In the genomic region with DNA sequence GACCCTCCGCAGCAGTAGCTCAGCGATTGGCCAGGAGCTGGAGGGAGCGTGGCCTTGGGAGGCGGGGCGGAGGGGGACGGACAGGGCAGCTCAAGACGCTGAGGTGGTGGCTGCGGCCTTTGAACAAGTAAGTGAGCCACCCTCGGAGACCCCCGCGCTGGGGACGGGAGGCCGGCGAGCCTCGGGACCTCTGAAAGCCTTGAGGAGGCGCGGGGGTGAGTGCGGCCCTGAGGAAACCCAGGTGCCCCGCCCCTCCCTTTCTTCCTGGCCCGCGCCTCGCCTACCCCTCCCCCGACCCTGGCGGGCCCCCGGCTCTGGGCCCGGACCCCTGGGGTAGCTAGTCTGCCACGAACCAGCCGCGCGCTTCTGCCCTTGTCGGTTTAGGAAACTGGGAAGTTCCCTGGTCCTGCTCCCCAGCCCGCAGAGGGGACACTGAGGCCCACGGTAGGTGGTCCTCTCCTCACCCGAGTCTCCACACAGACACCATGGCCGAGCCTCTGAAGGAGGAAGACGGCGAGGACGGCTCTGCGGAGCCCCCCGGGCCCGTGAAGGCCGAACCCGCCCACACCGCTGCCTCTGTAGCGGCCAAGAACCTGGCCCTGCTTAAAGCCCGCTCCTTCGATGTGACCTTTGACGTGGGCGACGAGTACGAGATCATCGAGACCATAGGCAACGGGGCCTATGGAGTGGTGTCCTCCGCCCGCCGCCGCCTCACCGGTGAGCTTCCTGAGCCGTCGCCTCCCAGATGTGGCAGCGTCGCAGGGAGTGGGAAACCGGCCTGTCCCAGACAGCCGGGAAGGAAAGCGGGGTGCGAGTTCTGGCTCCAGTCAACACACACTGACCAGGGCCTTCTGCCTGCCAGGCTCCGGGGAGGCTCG, we compare ENCODE assay signal across 8 cellular contexts. TPM values are rescaled to one million over a fixed set of nuclear protein-coding genes. Genes with fewer than 3 reads are reported as not detected.
A peak's percentile ranks its signal among the peaks of the same experiment; 100 is the strongest.
DNase-seq lines count a peak whose midpoint lies in the region; ATAC-seq and TF ChIP-seq lines count a peak whose summit lies in the region.

MAPK7 (plus strand) TSS at position 83 of the 878 bp plus-strand sequence; CDS start at position 486, 403 bp downstream.

- DNase-seq in activated B cell treated with CpG ODN at 0.5 μM for 24 hours (no peak), Right ventricle myocardium inferior (ENCODE audit: missing footprints) (no peak), SIG-M5 (lab: John Stamatoyannopoulos, UW) (no peak), NCI-H146 (lab: John Stamatoyannopoulos, UW) (no peak)
- no peak for DNase-seq in activated CD8-positive, alpha-beta memory T cell treated with anti-CD3 and anti-CD28 coated beads, Interleukin-2, amount 50 U/mL, for 48 hours

- H3K36me3 ChIP-seq in parathyroid adenoma (ENCODE audit: control insufficient read depth, insufficient read depth, low read length) = no peaks in the 10 kb centered on the region

- POLR2A ChIA-PET in activated B cell treated with CpG ODN at 0.5 μM for 24 hours (lab: Charles Lee) = interaction anchor here (0.5 to 2.2 kb wide), 18 partner anchors 16 to 1987 kb away, joined by 3 to 38 read pairs (median 4); partner anchors contain the start of genes AKAP10, ALDH3A2, ALKBH5 and B9D1

- peaks cover 7% of the 10 kb centered on the region for H3K4me1 ChIP-seq in parathyroid adenoma

- peak; percentile 3 for ATAC-seq in HG02763 (IDR thresholded peaks at IDR 0.05; ENCODE audit: unreplicated experiment)
- peak; percentile 12 for ATAC-seq in activated B cell treated with CpG ODN at 0.5 μM for 24 hours (ENCODE audit: low read depth)
- ATAC-seq in Right ventricle myocardium inferior = no peak

- peak within 1 kb of the TSS; percentile 93 for H3K27ac ChIP-seq in parathyroid adenoma

- H3K27me3 ChIP-seq in parathyroid adenoma (ENCODE audit: control insufficient read depth, insufficient read depth, low read length) = no peaks in the 10 kb centered on the region

- H3K36me3 Mint-ChIP-seq in activated B cell treated with CpG ODN at 0.5 μM for 24 hours (ENCODE audit: low read depth) = peaks cover 49% of the 10 kb centered on the region

- intact Hi-C loops in activated B cell treated with CpG ODN at 0.5 μM for 24 hours (cut with micrococcal nuclease) (loop anchor here (1.0 to 10.0 kb wide), 7 partner anchors 16 to 1906 kb away; partner anchors contain the start of genes ALDH3A2, B9D1 and MAP2K3), Right ventricle myocardium inferior (cut with DNase I) (loop anchor here (5.0 kb wide), 1 partner anchor 269 kb away; the partner anchor contains the start of gene ALDH3A2)

- no peaks in the 10 kb centered on the region for H3K27me3 Mint-ChIP-seq in activated B cell treated with CpG ODN at 0.5 μM for 24 hours

- peak within 1 kb of the TSS; percentile 92 for H2AFZ ChIP-seq in parathyroid adenoma

- CTCF ChIA-PET in activated B cell treated with CpG ODN at 0.5 μM for 24 hours (lab: Charles Lee) = interaction anchor here (0.7 to 2.9 kb wide), 9 partner anchors 10 to 384 kb away, joined by 3 to 50 read pairs (median 3); partner anchors contain the start of genes ALDH3A2 and B9D1

- peaks cover 2% of the 10 kb centered on the region for H3K79me2 ChIP-seq in parathyroid adenoma

- H3K27ac Mint-ChIP-seq in activated B cell treated with CpG ODN at 0.5 μM for 24 hours = peak within 1 kb of the TSS; percentile 99

- H3K4me1 Mint-ChIP-seq in activated B cell treated with CpG ODN at 0.5 μM for 24 hours = peaks cover 27% of the 10 kb centered on the region

- peak within 1 kb of the TSS; percentile 100 for H3K4me3 Mint-ChIP-seq in activated B cell treated with CpG ODN at 0.5 μM for 24 hours

- no peaks in the 10 kb centered on the region for H3K9me3 ChIP-seq in parathyroid adenoma (ENCODE audit: control insufficient read depth, low read length)

- peak within 1 kb of the TSS; percentile 70 for H3K9ac ChIP-seq in parathyroid adenoma

- H3K9me3 Mint-ChIP-seq in activated B cell treated with CpG ODN at 0.5 μM for 24 hours = no peaks in the 10 kb centered on the region

- peak within 1 kb of the TSS; percentile 71 for H3K4me2 ChIP-seq in parathyroid adenoma (ENCODE audit: low read length)

- H3K4me3 ChIP-seq in GM12875 (ENCODE audit: low read depth, low read length) = peak within 1 kb of the TSS; percentile 90
- peak within 1 kb of the TSS; percentile 90 for H3K4me3 ChIP-seq in parathyroid adenoma (ENCODE audit: low read depth, low read length)

- TF ChIP-seq CTCF in GM12875 (IDR thresholded peaks at IDR 0.05; ENCODE audit: borderline replicate concordance, insufficient read depth, low read depth, low read length) (no peak), activated B cell treated with CpG ODN at 0.5 μM for 24 hours (IDR thresholded peaks at IDR 0.05) (no peak), parathyroid adenoma (IDR thresholded peaks at IDR 0.05) (no peak)

RNA-seq across cellular contexts. Expression of gene MAPK7, which starts in this region (rescaled TPM):
- total RNA-seq in activated B cell treated with CpG ODN at 0.5 μM for 24 hours (20.0 and 24.0 TPM in 2 replicates), Right ventricle myocardium inferior (13.0 TPM)
